ENCODE assay signal across 10 cellular contexts in the genomic region with DNA sequence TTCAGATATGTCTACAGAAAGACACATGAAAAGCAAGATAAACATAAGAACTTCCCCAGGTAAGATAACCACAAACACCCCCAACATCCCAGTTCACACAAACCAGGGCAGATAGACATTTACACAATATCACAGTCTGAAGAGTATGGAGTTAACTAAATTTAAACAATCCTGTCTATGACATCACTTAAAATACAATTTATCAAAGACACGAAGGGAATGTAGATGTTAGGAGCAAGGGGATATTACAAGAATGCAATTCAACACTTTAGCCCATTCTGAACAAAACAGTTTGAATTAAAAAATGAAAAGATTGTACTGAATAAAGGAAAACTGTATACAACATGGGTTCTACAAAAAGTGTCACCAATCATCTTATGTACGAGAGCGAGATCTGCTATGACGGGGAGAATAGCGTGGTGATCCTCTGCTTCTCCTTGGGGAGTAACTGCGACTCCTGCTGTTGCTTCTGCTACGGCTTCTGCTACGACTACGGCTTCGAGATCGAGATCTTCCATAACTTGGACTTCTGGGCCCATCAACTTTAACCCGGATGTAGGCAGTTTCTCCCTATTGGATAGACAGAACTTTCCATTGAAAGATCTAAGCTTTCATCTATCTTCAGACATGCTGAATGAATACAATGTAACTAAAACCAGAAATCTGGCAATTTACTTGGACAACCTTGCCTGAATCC. TPM values are rescaled to one million over a fixed set of nuclear protein-coding genes. Genes with fewer than 3 reads are reported as not detected.
DNase-seq lines count a peak whose midpoint lies in the region; ATAC-seq, FAIRE-seq and TF ChIP-seq lines count a peak whose summit lies in the region.
"Had no signal": no experiment of that assay in that cellular context is flagged by ENCODE, and none has a peak within 500 bp of the region (broad histone marks: within the 10 kb centered on the region; RNA-seq: fewer than 3 reads in every experiment).

No MANE protein-coding gene starts in this region.

- 6 to 27% (median 13%) methylated on average over 12 of the region's 12 CpGs for WGBS in small intestine, 3 donors

- H3K27ac ChIP-seq in SJSA1 (no peak overlapping the region), small intestine (ENCODE audit: low read depth in 1 of 2, low read length in 1 of 2) (no peak overlapping the region)

- no peaks in the 10 kb centered on the region for H3K27me3 ChIP-seq in SJSA1 (replicated peaks)
- no peaks in the 10 kb centered on the region for H3K27me3 ChIP-seq in small intestine (ENCODE audit: control insufficient read depth in 2 of 2, insufficient read depth in 2 of 2, low read length in 2 of 2)

- TF ChIP-seq CTCF in fibroblast of pulmonary artery (IDR thresholded peaks at IDR 0.05; ENCODE audit: low read length, missing control alignments), result no peak

- DNase-seq in NCI-H526 treated with DMSO at 0.1 percent for 48 hours (lab: John Stamatoyannopoulos, UW) (peak; percentile 25), NCI-H526 (lab: John Stamatoyannopoulos, UW) (no peak), SJSA1 (ENCODE audit: low read depth in 1 of 2, low spot score in 2 of 2) (no peak), fibroblast of pulmonary artery (ENCODE audit: low read depth) (no peak), small intestine (peak; percentile 37), NCI-H2227 (lab: John Stamatoyannopoulos, UW; ENCODE audit: unreplicated experiment) (no peak), NCI-H510A treated with DMSO at 0.1 percent for 48 hours (lab: John Stamatoyannopoulos, UW) (no peak)
- DNase-seq: ACHN, hypothalamus had no signal

- FAIRE-seq in small intestine (lab: Jason Lieb, UNC), result no peak

- peaks cover 37% of the 10 kb centered on the region for H3K4me1 ChIP-seq in SJSA1 (replicated peaks)
- H3K4me1 ChIP-seq in small intestine (ENCODE audit: control insufficient read depth in 2 of 2, insufficient read depth in 1 of 2, low read depth in 1 of 2, low read length in 1 of 2), result peaks cover 0 to 8% of the 10 kb centered on the region in 2 donors

- H3K9me3 ChIP-seq in SJSA1 (replicated peaks) (no peaks in the 10 kb centered on the region), small intestine (ENCODE audit: control insufficient read depth, low read depth) (no peaks in the 10 kb centered on the region)

- H3K36me3 ChIP-seq in SJSA1 (peaks cover 69% of the 10 kb centered on the region), small intestine (ENCODE audit: control insufficient read depth in 2 of 2, insufficient read depth in 2 of 2, low read length in 2 of 2) (peaks cover 8 to 13% of the 10 kb centered on the region in 2 donors)

- ATAC-seq in HG02571 (IDR thresholded peaks at IDR 0.05; ENCODE audit: unreplicated experiment), result no peak

- peak overlapping the region; percentile 77 for H3K4me3 ChIP-seq in SJSA1
- H3K4me3 ChIP-seq in fibroblast of pulmonary artery (replicated peaks; ENCODE audit: low read depth, low read length), result peak overlapping the region; percentile 88
- peak overlapping the region; percentile 25 to 99 for H3K4me3 ChIP-seq in small intestine (ENCODE audit: low read depth in 1 of 2, low read length in 2 of 2)

RNA-seq across cellular contexts. Expression of gene SRSF1, which starts 1.9 kb away (rescaled TPM):
- 535 and 581 TPM in 2 replicates for total RNA-seq in SJSA1 (2014; rRNA removed; shearing (Covaris generic))
- 100 to 1,000 TPM in 1 of 3 donors, 10 to 100 TPM in 2; 62.7 to 141 (median 71.8) TPM for polyA plus RNA-seq in small intestine

RNA-seq across cellular contexts. Expression of gene VEZF1, which starts 17.1 kb away (rescaled TPM):
- total RNA-seq in SJSA1 (2014; rRNA removed; shearing (Covaris generic)), result 50.7 and 116 TPM in 2 replicates
- 10 to 100 TPM; 11.4 to 25.6 (median 11.9) TPM for polyA plus RNA-seq in small intestine

RNA-seq across cellular contexts. Expression of gene CUEDC1, which starts 50.0 kb away (rescaled TPM):
- 16.7 and 27.3 TPM in 2 replicates for total RNA-seq in SJSA1 (2014; rRNA removed; shearing (Covaris generic))
- polyA plus RNA-seq in small intestine, result 10 to 100 TPM in 1 of 3 donors, 1 to 10 TPM in 2; 1.6 to 14.9 (median 6.8) TPM

Comparison
In these comparisons a context has a peak if more than half of its experiments do, and no peak if none do; other contexts are left out.
1. DNase-seq: peak in NCI-H526 treated with DMSO at 0.1 percent for 48 hours (single experiment) and small intestine (single experiment); none in NCI-H526 (0 of 2), SJSA1 (0 of 2), fibroblast of pulmonary artery (single experiment), NCI-H2227 (single experiment) and NCI-H510A treated with DMSO at 0.1 percent for 48 hours (single experiment).
2. Peak in every context shown above with its lines, with median percentiles within 50 percentile points of each other: H3K4me3 ChIP-seq.